Comparison of ENCODE assay signal across 20 cellular contexts in the genomic region with DNA sequence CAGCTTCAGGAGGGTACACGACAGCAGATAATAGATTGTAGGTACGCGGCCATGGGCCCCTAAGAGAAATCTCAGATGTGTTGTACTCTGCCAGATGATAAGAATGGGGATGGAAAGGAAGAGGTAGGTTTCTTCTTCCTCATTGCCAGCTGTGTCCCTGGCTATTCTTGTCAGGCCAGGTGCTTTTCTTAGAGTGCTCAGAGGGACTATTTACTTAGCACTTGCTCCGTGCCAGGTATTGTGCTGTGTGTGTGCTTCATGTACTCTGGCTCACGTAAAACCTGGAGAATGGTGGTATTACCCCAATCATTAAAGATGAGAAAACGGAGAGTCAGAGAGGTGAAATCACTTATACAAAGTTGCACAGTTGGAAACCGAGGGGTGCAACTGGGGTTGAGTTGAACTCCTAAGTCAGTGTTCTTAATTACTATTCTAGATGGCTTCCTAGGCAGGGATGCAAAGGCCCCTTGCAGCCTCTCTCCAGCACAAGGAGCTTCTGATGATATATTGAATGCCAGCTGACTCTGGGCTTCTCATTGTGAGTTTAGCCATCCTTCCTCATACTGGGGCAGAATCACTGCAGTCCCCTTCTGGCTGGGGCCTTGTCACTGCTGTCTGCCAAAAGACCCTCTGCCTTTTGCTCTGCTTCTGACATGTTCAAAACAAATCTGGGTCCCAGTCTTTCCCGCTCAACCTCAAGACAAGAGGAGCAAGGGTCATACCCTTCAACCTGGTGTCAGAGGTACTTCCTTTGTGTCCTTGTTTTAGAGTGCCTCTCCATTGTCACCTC.
"Had no signal": no experiment of that assay in that cellular context is flagged by ENCODE, and none has a peak within 500 bp of the region (broad histone marks: within the 10 kb centered on the region; RNA-seq: fewer than 3 reads in every experiment).

No MANE protein-coding gene starts in this region.

- H3K27me3 ChIP-seq: adrenal gland, right atrium auricular region, vagina had no signal

- H3K9me3 ChIP-seq: adrenal gland, heart right ventricle, right atrium auricular region, tibial artery, vagina had no signal

- DNase-seq: activated B cell treated with CpG ODN at 0.5 μM for 24 hours; activated CD4-positive, alpha-beta T cell treated with anti-CD3 and anti-CD28 coated beads, Interleukin-2, amount 10 ng/mL, durations not matched to agents 24 days and 14 days; activated naive CD4-positive, alpha-beta T cell treated with anti-CD3 and anti-CD28 coated beads, Interleukin-2, amount 50 U/mL, for 16 hours; adrenal gland; caudate nucleus; effector CD4-positive, alpha-beta T cell; heart right ventricle; left ventricle myocardium superior; mesendoderm; stimulated activated CD4-positive, alpha-beta T cell treated with anti-CD3 and anti-CD28 coated beads, Interleukin-4, amount 100 ng/mL, for 4 hours; tibial artery had no signal

- ATAC-seq: activated T-helper 17 cell treated with anti-CD3 and anti-CD28 coated beads, Interleukin-2, amount 50 U/mL, for 72 hours; heart right ventricle; left ventricle myocardium superior had no signal

- H3K27ac ChIP-seq: adrenal gland, coronary artery, heart right ventricle, parathyroid adenoma, right atrium auricular region, skin epidermis, tibial artery, vagina had no signal

- H3K36me3 ChIP-seq: adrenal gland, heart right ventricle, right atrium auricular region, tibial artery, vagina had no signal

- H3K4me3 ChIP-seq: adrenal gland, coronary artery, heart right ventricle, right atrium auricular region, skin epidermis, tibial artery, vagina had no signal

- H3K4me1 ChIP-seq: adrenal gland, heart right ventricle, parathyroid adenoma, right atrium auricular region, tibial artery, vagina had no signal

- FAIRE-seq: frontal cortex, islet of Langerhans, TTC549 had no signal

- H3K9ac ChIP-seq: parathyroid adenoma had no signal
